In genomic region chr4:101501421-101501820, GRCh38 we compare ENCODE assay signal across 16 cellular contexts.
DNase-seq lines count a peak whose midpoint lies in the region; ATAC-seq and TF ChIP-seq lines count a peak whose summit lies in the region.
"Had no signal": no experiment of that assay in that cellular context is flagged by ENCODE, and none has a peak within 500 bp of the region (broad histone marks: within the 10 kb centered on the region; RNA-seq: fewer than 3 reads in every experiment).

No MANE protein-coding gene starts in this region.

- H3K4me1 ChIP-seq in PC-3 (ENCODE audit: insufficient read depth, low read length) (peaks cover 6% of the 10 kb centered on the region; the same call in 1 of the 2 replicates), trophoblast cell (ENCODE audit: control insufficient read depth in 1 of 2, insufficient read depth in 2 of 2, low read length in 2 of 2) (no peaks in the 10 kb centered on the region)
- H3K4me1 ChIP-seq: BLaER1 treated with 17β-estradiol and CSF1 and Interleukin-3, amounts not matched to agents 10 nM and 100 nM had no signal

- no peaks in the 10 kb centered on the region for H3K36me3 ChIP-seq in PC-3 (ENCODE audit: low read depth, low read length)
- H3K36me3 ChIP-seq in trophoblast cell (ENCODE audit: control insufficient read depth in 1 of 2, insufficient read depth in 2 of 2, low read length in 2 of 2): no peaks in the 10 kb centered on the region
- H3K36me3 ChIP-seq: BLaER1 treated with 17β-estradiol and CSF1 and Interleukin-3, amounts not matched to agents 10 nM and 100 nM had no signal

- CTCF ChIA-PET in PC-3 (lab: Charles Lee): no interaction called here

- H3K4me2 ChIP-seq in PC-3 (ENCODE audit: low read length): no peak overlapping the region
- no peak overlapping the region for H3K4me2 ChIP-seq in trophoblast cell (ENCODE audit: low read length)
- H3K4me2 ChIP-seq: BLaER1 treated with 17β-estradiol and CSF1 and Interleukin-3, amounts not matched to agents 10 nM and 100 nM had no signal

- no peaks in the 10 kb centered on the region for H4K20me1 ChIP-seq in PC-3 (ENCODE audit: low read length)
- H4K20me1 ChIP-seq: BLaER1 treated with 17β-estradiol and CSF1 and Interleukin-3, amounts not matched to agents 10 nM and 100 nM had no signal

- no peak overlapping the region for H3K14ac ChIP-seq in trophoblast cell (ENCODE audit: low read length)

- H2BK12ac ChIP-seq in trophoblast cell (ENCODE audit: low read length): no peak overlapping the region

- H3K79me2 ChIP-seq in PC-3 (ENCODE audit: low read length) (no peaks in the 10 kb centered on the region), trophoblast cell (ENCODE audit: control insufficient read depth, insufficient read depth, low read length, poor library complexity) (no peaks in the 10 kb centered on the region)

- intact Hi-C loops in PC-3 (cut with micrococcal nuclease): no loop called here

- no peak overlapping the region for H4K12ac ChIP-seq in trophoblast cell (ENCODE audit: low read depth, low read length)

- H4K91ac ChIP-seq in trophoblast cell (ENCODE audit: low read depth, low read length): no peak overlapping the region

- no peak for ATAC-seq in PC-3
- ATAC-seq: GM12878 had no signal

- H3K9ac ChIP-seq in PC-3 (ENCODE audit: low read length) (no peak overlapping the region), trophoblast cell (ENCODE audit: low read length) (no peak overlapping the region)
- H3K9ac ChIP-seq: BLaER1 treated with 17β-estradiol and CSF1 and Interleukin-3, amounts not matched to agents 10 nM and 100 nM had no signal

- no peaks in the 10 kb centered on the region for H3K79me1 ChIP-seq in trophoblast cell (ENCODE audit: low read length)

- H3K9me3 ChIP-seq in PC-3 (ENCODE audit: low read length): no peaks in the 10 kb centered on the region
- H3K9me3 ChIP-seq in trophoblast cell (ENCODE audit: insufficient read depth, low read depth, low read length): no peaks in the 10 kb centered on the region
- H3K9me3 ChIP-seq: BLaER1 treated with 17β-estradiol and CSF1 and Interleukin-3, amounts not matched to agents 10 nM and 100 nM had no signal

- POLR2A ChIA-PET in PC-3 (lab: Charles Lee; ENCODE audit: unreplicated experiment): no interaction called here

- H2AFZ ChIP-seq in PC-3 (ENCODE audit: low read length) (no peak overlapping the region), trophoblast cell (ENCODE audit: insufficient read depth, low read length, poor library complexity) (no peak overlapping the region)

- H3K4me3 ChIP-seq in PC-3 (ENCODE audit: low read length) (no peak overlapping the region), epithelial cell of esophagus (ENCODE audit: low read length) (no peak overlapping the region), fibroblast of villous mesenchyme (ENCODE audit: low read depth, low read length) (no peak overlapping the region), trophoblast cell (ENCODE audit: low read depth, low read length) (no peak overlapping the region)
- H3K4me3 ChIP-seq: BLaER1 treated with 17β-estradiol and CSF1 and Interleukin-3, amounts not matched to agents 10 nM and 100 nM; GM12878 had no signal

- H3K27me3 ChIP-seq in PC-3 (ENCODE audit: low read length) (no peaks in the 10 kb centered on the region), trophoblast cell (ENCODE audit: insufficient read depth, low read length) (no peaks in the 10 kb centered on the region)
- H3K27me3 ChIP-seq: BLaER1 treated with 17β-estradiol and CSF1 and Interleukin-3, amounts not matched to agents 10 nM and 100 nM had no signal

- H3K23ac ChIP-seq in trophoblast cell (ENCODE audit: low read length): no peak overlapping the region

- no peak overlapping the region for H2BK120ac ChIP-seq in trophoblast cell (ENCODE audit: insufficient read depth, low read length, poor library complexity)

- no peak overlapping the region for H3K4ac ChIP-seq in trophoblast cell (ENCODE audit: low read depth, low read length)

- no peaks in the 10 kb centered on the region for H3F3A ChIP-seq in PC-3 (ENCODE audit: low read length, unreplicated experiment)

- H3K18ac ChIP-seq in trophoblast cell (ENCODE audit: low read length): no peak overlapping the region

- BruUV-seq in PC-3 (replicated peaks; lab: Mats Ljungman, UMichigan): no TSS peak

- no peak for TF ChIP-seq CTCF in PC-3 (conservative IDR thresholded peaks at IDR 0.05; ENCODE audit: low read depth, low read length)
- no peak for TF ChIP-seq CTCF in epithelial cell of esophagus (IDR thresholded peaks at IDR 0.05; ENCODE audit: insufficient read depth, low read depth, low read length, missing control alignments)
- TF ChIP-seq CTCF in fibroblast of villous mesenchyme (IDR thresholded peaks at IDR 0.05; ENCODE audit: insufficient read depth, low read depth, low read length): no peak

- peak overlapping the region; percentile 28; the same call in 1 of the 2 replicates for H3K27ac ChIP-seq in PC-3 (ENCODE audit: low read length)
- H3K27ac ChIP-seq in trophoblast cell (ENCODE audit: low read depth, low read length): no peak overlapping the region
- H3K27ac ChIP-seq: BLaER1 treated with 17β-estradiol and CSF1 and Interleukin-3, amounts not matched to agents 10 nM and 100 nM had no signal

- DNase-seq in PC-3 (no peak), epithelial cell of esophagus (ENCODE audit: low read depth) (peak; percentile 32), fibroblast of villous mesenchyme (ENCODE audit: low read depth) (peak; percentile 22), trophoblast cell (peak; percentile 65 to 85), DMS53 (lab: John Stamatoyannopoulos, UW) (no peak), NCI-H1105 treated with DMSO at 0.1 percent for 48 hours (lab: John Stamatoyannopoulos, UW) (no peak), occipital lobe (lab: John Stamatoyannopoulos, UW) (no peak)
- DNase-seq: ACHN; Calu3; CD4-positive, CD25-positive, alpha-beta regulatory T cell; DMS 273 treated with DMSO at 0.1 percent for 48 hours; DMS79; GOT3; H9 had no signal

- H4K8ac ChIP-seq in trophoblast cell (ENCODE audit: low read depth, low read length): no peak overlapping the region

- H2BK5ac ChIP-seq in trophoblast cell (ENCODE audit: low read depth, low read length, poor library complexity): no peak overlapping the region

- no peak overlapping the region for H2AK5ac ChIP-seq in trophoblast cell (ENCODE audit: low read length)

- H3K9me2 ChIP-seq in PC-3 (replicated peaks; ENCODE audit: low read length): no peaks in the 10 kb centered on the region

Comparison
In these comparisons a context has a peak if more than half of its experiments do, and no peak if none do; other contexts are left out.
1. DNase-seq: peak in epithelial cell of esophagus (single experiment), fibroblast of villous mesenchyme (single experiment) and trophoblast cell (2 of 2); none in PC-3 (single experiment), DMS53 (single experiment), NCI-H1105 treated with DMSO at 0.1 percent for 48 hours (single experiment) and occipital lobe (single experiment).